ENCODE assay signal across 8 cellular contexts in the genomic region with DNA sequence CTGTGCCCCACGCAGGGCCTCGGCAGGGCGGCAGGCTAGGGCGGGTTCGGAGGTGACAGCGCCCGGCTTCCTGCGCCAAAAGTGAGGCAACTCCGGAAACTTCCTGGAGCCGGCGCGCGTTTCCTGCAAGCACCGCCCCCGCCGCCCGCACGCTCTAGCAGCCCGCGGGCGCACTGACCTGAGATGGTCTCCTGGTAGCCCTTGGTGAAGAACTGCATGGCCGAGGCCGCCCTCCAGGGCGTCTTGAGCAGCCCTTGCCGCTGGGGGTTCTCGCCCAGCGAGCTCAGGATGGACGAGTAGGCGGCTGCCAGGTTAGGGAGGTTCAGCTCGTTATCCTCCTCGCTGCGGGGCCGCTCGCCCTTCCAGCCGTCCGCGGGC. TPM values are rescaled to one million over a fixed set of nuclear protein-coding genes. Genes with fewer than 3 reads are reported as not detected.
DNase-seq lines count a peak whose midpoint lies in the region; ATAC-seq and TF ChIP-seq lines count a peak whose summit lies in the region.

No MANE protein-coding gene starts in this region.

- H3K4me3 ChIP-seq in WERI-Rb-1 (ENCODE audit: low read depth, low read length), result peak overlapping the region; percentile 81
- peak overlapping the region; percentile 57 to 84 (median 75) for H3K4me3 ChIP-seq in mammary epithelial cell (replicated peaks in 1 of 3; ENCODE audit: insufficient read depth in 1 of 3, low read depth in 2 of 3, low read length in 3 of 3)

- dilution Hi-C loops in mammary epithelial cell (cut with HindIII; ENCODE audit: low sequenced_read_pairs), result no loop called here

- H3K4me1 ChIP-seq in mammary epithelial cell (ENCODE audit: insufficient read depth, low read length), result no peaks in the 10 kb centered on the region

- H3K4me2 ChIP-seq in mammary epithelial cell (ENCODE audit: insufficient read depth, low read depth, low read length), result peak overlapping the region; percentile 97

- CTCF ChIA-PET in mammary epithelial cell (lab: Charles Lee; ENCODE audit: low non-redundant PET), result interaction anchor here (0.7 kb wide), 1 partner anchor 259 kb away, joined by 4 read pairs; no protein-coding TSS in a partner anchor

- H3K27me3 ChIP-seq in WERI-Rb-1 (ENCODE audit: insufficient read depth, low read depth, severe bottlenecking), result no peaks in the 10 kb centered on the region
- H3K27me3 ChIP-seq in mammary epithelial cell (ENCODE audit: insufficient read depth, low read length), result no peaks in the 10 kb centered on the region

- in situ Hi-C loops in mammary epithelial cell (cut with MboI; ENCODE audit: low sequenced_read_pairs in 2 of 2), result no loop called here

- peak overlapping the region; percentile 96 for H2AFZ ChIP-seq in mammary epithelial cell (ENCODE audit: low read depth, low read length)

- 3% methylated on average over 15 of the region's 37 CpGs for WGBS in mammary epithelial cell (ENCODE audit: low coverage, missing lambda C conversion rate)

- H3K27ac ChIP-seq in WERI-Rb-1, result peak overlapping the region; percentile 79
- peak overlapping the region; percentile 48 for H3K27ac ChIP-seq in mammary epithelial cell (ENCODE audit: insufficient read depth, low read depth, low read length)

- intact Hi-C loops in mammary epithelial cell (cut with micrococcal nuclease), result loop anchor here (5.0 kb wide), 1 partner anchor 75 kb away; no protein-coding TSS in a partner anchor

- peak; percentile 45 for ATAC-seq in HG02623 (IDR thresholded peaks at IDR 0.05; ENCODE audit: unreplicated experiment)

- H3K9ac ChIP-seq in mammary epithelial cell (ENCODE audit: insufficient read depth, low read length), result peak overlapping the region; percentile 61

- H4K20me1 ChIP-seq in mammary epithelial cell (ENCODE audit: insufficient read depth, low read length), result no peaks in the 10 kb centered on the region

- H3K36me3 ChIP-seq in WERI-Rb-1 (peaks cover 3% of the 10 kb centered on the region; the same call in 1 of the 2 replicates), mammary epithelial cell (ENCODE audit: insufficient read depth, low read length) (no peaks in the 10 kb centered on the region)

- H3K9me3 ChIP-seq in WERI-Rb-1 (ENCODE audit: severe bottlenecking) (no peaks in the 10 kb centered on the region), mammary epithelial cell (replicated peaks; ENCODE audit: insufficient read depth, low read length) (no peaks in the 10 kb centered on the region)

- peaks cover 9% of the 10 kb centered on the region for H3K79me2 ChIP-seq in mammary epithelial cell (ENCODE audit: insufficient read depth, low read length)

- no TSS peak for BruUV-seq in mammary epithelial cell (replicated peaks; lab: Mats Ljungman, UMichigan)

- DNase-seq in NCI-H1417 (lab: John Stamatoyannopoulos, UW), result peak; percentile 56 to 93 (median 89)
- DNase-seq in NCI-H1417 treated with DMSO at 0.1 percent for 48 hours (lab: John Stamatoyannopoulos, UW), result no peak
- peak; percentile 69 for DNase-seq in NCI-H1092 treated with DMSO at 0.1 percent for 48 hours (lab: John Stamatoyannopoulos, UW)
- DNase-seq in WERI-Rb-1, result peak; percentile 74
- peak; percentile 71 for DNase-seq in mammary epithelial cell
- peak; percentile 77 for DNase-seq in kidney tubule cell (ENCODE audit: low spot score)
- DNase-seq in stimulated activated CD4-positive, alpha-beta T cell treated with anti-CD3 and anti-CD28 coated beads, Interleukin-2, amount 100 ng/mL, for 4 hours (ENCODE audit: low read depth), result peak; percentile 63

- TF ChIP-seq CTCF in WERI-Rb-1 (IDR thresholded peaks at IDR 0.05; ENCODE audit: low read depth, low read length) (0 out of 2 replicates have a peak, but pooled peaks have one; percentile 13), mammary epithelial cell (conservative IDR thresholded peaks at IDR 0.05 in 1 of 2, IDR thresholded peaks at IDR 0.05 in 1 of 2; ENCODE audit: extremely low read depth in 1 of 2, insufficient read depth in 1 of 2, low read depth in 1 of 2, low read length in 2 of 2) (no peak)

RNA-seq across cellular contexts. Expression of a gene that starts 0.5 kb away (rescaled TPM):
- total RNA-seq in mammary epithelial cell, result 10 to 100 TPM in 1 of 2 donors, 1 to 10 TPM in 1; 8.8 to 11.7 TPM
- 4.4 TPM for polyA plus RNA-seq in mammary epithelial cell
- polyA minus RNA-seq in mammary epithelial cell, result 2.3 TPM
